ENCODE assay signal across 9 cellular contexts in genomic region chr19:3175761-3176714, GRCh38. TPM values are rescaled to one million over a fixed set of nuclear protein-coding genes. Genes with fewer than 3 reads are reported as not detected.
DNase-seq lines count a peak whose midpoint lies in the region; ATAC-seq, FAIRE-seq and TF ChIP-seq lines count a peak whose summit lies in the region.
"Had no signal": no experiment of that assay in that cellular context is flagged by ENCODE, and none has a peak within 500 bp of the region (broad histone marks: within the 10 kb centered on the region; RNA-seq: fewer than 3 reads in every experiment).

No MANE protein-coding gene starts in this region.

- no peak overlapping the region for H3K27ac ChIP-seq in kidney (ENCODE audit: low read depth in 2 of 2, low read length in 2 of 2)
- H3K27ac ChIP-seq: vagina had no signal

- H3K4me3 ChIP-seq in HFF-Myc (replicated peaks; ENCODE audit: low read depth, low read length) (no peak overlapping the region), kidney (ENCODE audit: low read length in 2 of 2) (no peak overlapping the region)
- H3K4me3 ChIP-seq: vagina had no signal

- H3K9me3 Mint-ChIP-seq in activated CD8-positive, alpha-beta T cell treated with anti-CD3 and anti-CD28 coated beads for 36 hours = no peaks in the 10 kb centered on the region

- ATAC-seq in activated CD8-positive, alpha-beta T cell treated with anti-CD3 and anti-CD28 coated beads for 36 hours = no peak
- no peak for ATAC-seq in HG02973 (IDR thresholded peaks at IDR 0.05; ENCODE audit: unreplicated experiment)

- no peak for TF ChIP-seq CTCF in AG09319 (IDR thresholded peaks at IDR 0.05; ENCODE audit: low read depth, low read length)
- no peak for TF ChIP-seq CTCF in HFF-Myc (IDR thresholded peaks at IDR 0.05; ENCODE audit: low read depth, low read length, missing control alignments)
- TF ChIP-seq CTCF in activated CD8-positive, alpha-beta T cell treated with anti-CD3 and anti-CD28 coated beads for 36 hours (IDR thresholded peaks at IDR 0.05) = no peak
- TF ChIP-seq CTCF in kidney (IDR thresholded peaks at IDR 0.05; ENCODE audit: borderline replicate concordance, extremely low read depth, insufficient read depth) = no peak

- peak; percentile 47 for DNase-seq in AG09319 (ENCODE audit: extremely low read depth, low read depth)
- peak; percentile 62 for DNase-seq in HFF-Myc (ENCODE audit: extremely low read depth, low read depth)
- peak; percentile 40 for DNase-seq in activated CD8-positive, alpha-beta T cell treated with anti-CD3 and anti-CD28 coated beads for 36 hours
- DNase-seq in kidney = peak; percentile 83
- no peak for DNase-seq in stimulated activated CD4-positive, alpha-beta T cell treated with anti-CD3 and anti-CD28 coated beads, Interleukin-4, amount 100 ng/mL, for 4 hours
- DNase-seq in anterior cingulate cortex (lab: John Stamatoyannopoulos, UW) = no peak
- no peak for DNase-seq in Ammon's horn (ENCODE audit: low spot score)

- peak overlapping the region; percentile 85 for H3K27ac Mint-ChIP-seq in activated CD8-positive, alpha-beta T cell treated with anti-CD3 and anti-CD28 coated beads for 36 hours

- CTCF ChIA-PET in activated CD8-positive, alpha-beta T cell treated with anti-CD3 and anti-CD28 coated beads for 36 hours (lab: Charles Lee) = interaction anchor here (0.7 to 0.9 kb wide), 2 partner anchors 13 to 72 kb away, joined by 3 read pairs; no protein-coding TSS in a partner anchor

- H3K27me3 Mint-ChIP-seq in activated CD8-positive, alpha-beta T cell treated with anti-CD3 and anti-CD28 coated beads for 36 hours = no peaks in the 10 kb centered on the region

- H3K36me3 Mint-ChIP-seq in activated CD8-positive, alpha-beta T cell treated with anti-CD3 and anti-CD28 coated beads for 36 hours (ENCODE audit: low read depth) = peaks cover 21% of the 10 kb centered on the region

- H3K4me3 Mint-ChIP-seq in activated CD8-positive, alpha-beta T cell treated with anti-CD3 and anti-CD28 coated beads for 36 hours = peak overlapping the region; percentile 69

- peaks cover 16% of the 10 kb centered on the region for H3K4me1 Mint-ChIP-seq in activated CD8-positive, alpha-beta T cell treated with anti-CD3 and anti-CD28 coated beads for 36 hours (ENCODE audit: low read depth)

- H3K36me3 ChIP-seq in kidney (ENCODE audit: control insufficient read depth in 1 of 2, insufficient read depth in 2 of 2, low read length in 2 of 2) = no peaks in the 10 kb centered on the region
- H3K36me3 ChIP-seq: vagina had no signal

- H3K9me3 ChIP-seq in kidney (ENCODE audit: control insufficient read depth in 1 of 2, low read length in 2 of 2) = no peaks in the 10 kb centered on the region
- H3K9me3 ChIP-seq: vagina had no signal

- H3K4me1 ChIP-seq in kidney (ENCODE audit: control insufficient read depth in 1 of 2, insufficient read depth in 1 of 2, low read depth in 1 of 2, low read length in 2 of 2) = no peaks in the 10 kb centered on the region

- POLR2A ChIA-PET in activated CD8-positive, alpha-beta T cell treated with anti-CD3 and anti-CD28 coated beads for 36 hours (lab: Charles Lee) = no interaction called here

- no peak for FAIRE-seq in kidney (lab: Jason Lieb, UNC)

- H3K9ac ChIP-seq in kidney (ENCODE audit: low read length in 2 of 2) = no peak overlapping the region

- intact Hi-C loops in activated CD8-positive, alpha-beta T cell treated with anti-CD3 and anti-CD28 coated beads for 36 hours (cut with micrococcal nuclease) = no loop called here
- intact Hi-C loops in kidney (cut with DNase I) = no loop called here

RNA-seq across cellular contexts. Expression of gene S1PR4, which starts 2.5 kb away (rescaled TPM):
- 10 to 100 TPM; 48.5 to 51.9 TPM for total RNA-seq in activated CD8-positive, alpha-beta T cell treated with anti-CD3 and anti-CD28 coated beads for 36 hours
- 5.1 TPM for total RNA-seq in kidney
- polyA plus RNA-seq in kidney (ENCODE audit: insufficient read depth, low read depth, low replicate concordance) = 0.67 TPM
- total RNA-seq: vagina had no signal

RNA-seq across cellular contexts. Expression of gene NCLN, which starts 9.7 kb away (rescaled TPM):
- total RNA-seq in activated CD8-positive, alpha-beta T cell treated with anti-CD3 and anti-CD28 coated beads for 36 hours = 10 to 100 TPM; 55.9 to 56.8 TPM
- 43.3 TPM for total RNA-seq in kidney
- polyA plus RNA-seq in kidney (ENCODE audit: insufficient read depth, low read depth, low replicate concordance) = 63.2 TPM

RNA-seq across cellular contexts. Expression of gene GNA15, which starts 40.2 kb away (rescaled TPM):
- 10 to 100 TPM; 44.1 to 45.5 TPM for total RNA-seq in activated CD8-positive, alpha-beta T cell treated with anti-CD3 and anti-CD28 coated beads for 36 hours
- total RNA-seq in kidney = 8.7 TPM
- polyA plus RNA-seq in kidney (ENCODE audit: insufficient read depth, low read depth, low replicate concordance) = 1.7 TPM

RNA-seq across cellular contexts. Expression of gene CELF5, which starts 48.4 kb away (rescaled TPM):
- under 1 TPM; 0.20 to 0.56 TPM for total RNA-seq in activated CD8-positive, alpha-beta T cell treated with anti-CD3 and anti-CD28 coated beads for 36 hours
- 0.38 TPM for total RNA-seq in kidney
- polyA plus RNA-seq in kidney (ENCODE audit: insufficient read depth, low read depth, low replicate concordance) = 0.15 TPM
- total RNA-seq: vagina had no signal

Comparison
In these comparisons a context has a peak if more than half of its experiments do, and no peak if none do; other contexts are left out.
1. DNase-seq: peak in AG09319 (single experiment), HFF-Myc (single experiment), activated CD8-positive, alpha-beta T cell treated with anti-CD3 and anti-CD28 coated beads for 36 hours (single experiment) and kidney (single experiment); none in stimulated activated CD4-positive, alpha-beta T cell treated with anti-CD3 and anti-CD28 coated beads, Interleukin-4, amount 100 ng/mL, for 4 hours (0 of 2), anterior cingulate cortex (0 of 58) and Ammon's horn (single experiment).